Comparison of ENCODE assay signal across 1 cellular context in the genomic region with DNA sequence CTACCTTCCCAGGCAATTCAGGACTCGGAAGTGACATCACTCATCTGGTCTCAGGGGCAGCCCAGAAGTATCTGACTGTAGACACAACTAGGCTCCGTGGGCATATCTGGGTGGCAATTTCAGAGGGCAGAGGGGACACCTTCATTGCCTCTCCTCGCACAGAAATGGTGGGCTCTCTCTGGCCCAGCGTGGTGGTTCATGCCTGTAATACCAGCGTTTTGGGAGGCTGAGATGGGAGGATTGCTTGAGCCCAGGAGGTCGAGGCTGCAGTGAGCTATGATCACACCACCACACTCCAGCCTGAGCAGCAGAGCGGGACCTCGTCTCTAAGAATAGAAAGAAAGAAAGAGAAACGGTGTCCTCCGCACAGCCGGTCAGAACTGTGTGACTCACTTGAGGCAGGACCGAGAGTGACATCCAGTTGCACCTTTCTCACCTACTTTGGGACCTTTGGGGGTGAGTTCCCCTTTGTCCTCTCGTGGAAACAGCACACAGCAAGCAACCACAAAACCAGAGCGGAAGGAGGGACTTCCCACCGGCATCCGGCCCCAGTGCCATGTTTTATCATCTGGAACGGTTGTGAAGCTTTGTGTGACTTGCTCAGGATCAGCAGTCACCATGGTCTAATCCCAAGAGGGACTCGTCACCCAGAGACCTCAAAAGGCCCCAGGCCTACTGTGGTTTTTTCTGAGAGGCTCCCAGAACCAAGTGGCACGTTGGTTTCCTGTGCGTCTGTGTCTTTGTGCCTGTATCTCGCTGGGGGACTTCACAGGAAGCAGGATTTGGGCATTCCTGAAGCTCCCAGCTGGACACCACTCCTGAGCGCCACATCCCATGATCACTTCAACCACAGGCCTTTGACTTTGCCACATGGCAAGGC.
TF ChIP-seq lines count a peak whose summit lies in the region.

No MANE protein-coding gene starts in this region.

TF ChIP-seq in HepG2, 621 proteins besides CTCF, POLR2A, EP300 and RAD21:
- TF ChIP-seq ZNF333 (CRISPR knock-in tag; IDR thresholded peaks at IDR 0.05; ENCODE audit: borderline replicate concordance) (no peak), ZZZ3 (CRISPR knock-in tag; IDR thresholded peaks at IDR 0.05; ENCODE audit: borderline replicate concordance) (no peak), ZNF616 (CRISPR knock-in tag; IDR thresholded peaks at IDR 0.05; ENCODE audit: low read depth) (no peak), PRPF4 (IDR thresholded peaks at IDR 0.05; ENCODE audit: low read depth, low read length, poor library complexity, severe bottlenecking) (no peak), ZNF230 (CRISPR knock-in tag; IDR thresholded peaks at IDR 0.05) (no peak), ZNF251 (CRISPR knock-in tag; IDR thresholded peaks at IDR 0.05) (no peak), ZNF816 (CRISPR knock-in tag; IDR thresholded peaks at IDR 0.05; ENCODE audit: borderline replicate concordance) (no peak)
- TF ChIP-seq, protein P1, sequence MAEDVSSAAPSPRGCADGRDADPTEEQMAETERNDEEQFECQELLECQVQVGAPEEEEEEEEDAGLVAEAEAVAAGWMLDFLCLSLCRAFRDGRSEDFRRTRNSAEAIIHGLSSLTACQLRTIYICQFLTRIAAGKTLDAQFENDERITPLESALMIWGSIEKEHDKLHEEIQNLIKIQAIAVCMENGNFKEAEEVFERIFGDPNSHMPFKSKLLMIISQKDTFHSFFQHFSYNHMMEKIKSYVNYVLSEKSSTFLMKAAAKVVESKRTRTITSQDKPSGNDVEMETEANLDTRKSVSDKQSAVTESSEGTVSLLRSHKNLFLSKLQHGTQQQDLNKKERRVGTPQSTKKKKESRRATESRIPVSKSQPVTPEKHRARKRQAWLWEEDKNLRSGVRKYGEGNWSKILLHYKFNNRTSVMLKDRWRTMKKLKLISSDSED (CRISPR knock-in tag; IDR thresholded peaks at IDR 0.05): no peak
